13 cellular contexts compared by ENCODE assay signal in the genomic region with DNA sequence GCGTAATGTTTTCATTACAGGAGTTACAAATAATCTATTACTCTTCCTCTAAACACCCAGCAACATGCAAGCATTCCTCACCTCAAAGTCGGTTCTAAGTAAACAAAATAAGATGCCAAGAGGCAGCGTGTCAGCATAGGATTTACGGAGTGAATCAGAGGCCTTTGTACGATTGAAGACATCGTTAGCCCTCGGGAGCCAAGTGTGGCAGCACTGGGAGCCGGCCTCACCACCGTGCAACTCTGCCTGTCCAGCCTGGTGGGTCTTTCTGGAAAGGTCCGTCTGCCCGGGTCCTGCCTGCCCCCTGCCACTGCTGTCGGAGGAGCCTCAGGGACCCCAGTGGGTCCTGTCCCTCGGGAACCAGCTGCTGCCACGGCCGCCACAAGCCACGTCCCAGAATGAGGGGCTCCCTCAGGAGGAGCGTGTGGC.
DNase-seq lines count a peak whose midpoint lies in the region; ATAC-seq lines count a peak whose summit lies in the region.
"Had no signal": no experiment of that assay in that cellular context is flagged by ENCODE, and none has a peak within 500 bp of the region (broad histone marks: within the 10 kb centered on the region; RNA-seq: fewer than 3 reads in every experiment).

No MANE protein-coding gene starts in this region.

- H3K4me1 ChIP-seq in SJSA1 (replicated peaks): peaks cover 35% of the 10 kb centered on the region

- no peak for ATAC-seq in sciatic nerve
- no peak for ATAC-seq in HG02970 (IDR thresholded peaks at IDR 0.05; ENCODE audit: low FRiP score, unreplicated experiment)
- ATAC-seq: WTC11 had no signal

- no peaks in the 10 kb centered on the region for H3K36me3 ChIP-seq in SJSA1

- no peaks in the 10 kb centered on the region for H3K9me3 ChIP-seq in SJSA1 (replicated peaks)

- H3K27ac ChIP-seq in SJSA1: peak overlapping the region; percentile 43; the same call in 1 of the 2 replicates

- no peak overlapping the region for H3K4me3 ChIP-seq in SJSA1

- intact Hi-C loops in sciatic nerve (cut with DNase I): no loop called here

- peak; percentile 21 for DNase-seq in GM04504 (ENCODE audit: low read depth)
- peak; percentile 79 to 90 for DNase-seq in SJSA1 (ENCODE audit: low read depth in 1 of 2, low spot score in 2 of 2)
- peak; percentile 3 for DNase-seq in foreskin melanocyte
- DNase-seq in sciatic nerve (ENCODE audit: low spot score): peak; percentile 54
- no peak for DNase-seq in stimulated activated CD4-positive, alpha-beta T cell treated with anti-CD3 and anti-CD28 coated beads, Interleukin-15, amount 100 ng/mL, for 24 hours
- no peak for DNase-seq in DMS53 (lab: John Stamatoyannopoulos, UW)
- DNase-seq: anterior cingulate cortex; NCI-H1105; NCI-H510A treated with DMSO at 0.1 percent for 48 hours; SHP77; stimulated activated CD4-positive, alpha-beta T cell treated with anti-CD3 and anti-CD28 coated beads, Interleukin-4, amount 100 ng/mL, for 1 hour had no signal

- H3K27me3 ChIP-seq in SJSA1 (replicated peaks): no peaks in the 10 kb centered on the region

Comparison
In these comparisons a context has a peak if more than half of its experiments do, and no peak if none do; other contexts are left out.
1. DNase-seq: peak in GM04504 (single experiment), SJSA1 (2 of 2), foreskin melanocyte (single experiment) and sciatic nerve (single experiment); none in stimulated activated CD4-positive, alpha-beta T cell treated with anti-CD3 and anti-CD28 coated beads, Interleukin-15, amount 100 ng/mL, for 24 hours (single experiment) and DMS53 (single experiment).